ENCODE assay signal across 8 cellular contexts in the genomic region with DNA sequence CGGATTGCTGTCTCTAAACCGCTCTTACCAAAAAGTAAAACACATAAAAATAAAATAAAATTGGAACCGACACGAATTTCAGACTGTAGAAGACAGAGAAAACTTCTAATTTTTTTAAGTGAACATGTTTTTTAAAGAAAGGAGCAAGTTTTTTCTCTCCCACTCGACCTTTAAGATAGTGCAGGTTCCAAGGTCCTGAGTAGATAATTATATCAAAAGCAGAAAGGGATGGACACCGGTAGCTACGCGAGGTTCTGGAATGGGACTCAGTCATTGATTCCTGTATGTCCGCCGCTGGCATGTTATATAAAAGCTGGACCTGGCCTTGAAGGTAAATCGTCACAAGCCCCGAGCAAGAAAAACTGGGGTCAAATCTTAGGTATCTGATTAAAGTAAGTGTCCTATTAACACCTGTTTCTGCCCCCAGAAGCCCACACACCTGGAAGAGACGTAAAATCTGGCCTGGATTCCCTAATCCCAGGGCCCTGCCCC. TPM values are rescaled to one million over a fixed set of nuclear protein-coding genes. Genes with fewer than 3 reads are reported as not detected.
DNase-seq lines count a peak whose midpoint lies in the region; ATAC-seq and TF ChIP-seq lines count a peak whose summit lies in the region.

No MANE protein-coding gene starts in this region.

- H3K4me1 ChIP-seq in DOHH2 (ENCODE audit: control insufficient read depth, low read length) (peaks cover 28% of the 10 kb centered on the region), SJSA1 (replicated peaks) (peaks cover 22% of the 10 kb centered on the region), esophagus squamous epithelium (peaks cover 8 to 65% (median 14%) of the 10 kb centered on the region in 3 donors), psoas muscle (peaks cover 36% of the 10 kb centered on the region)

- peak overlapping the region; percentile 81 for H3K4me2 ChIP-seq in DOHH2 (ENCODE audit: low read length)

- no peak for TF ChIP-seq CTCF in DOHH2 (IDR thresholded peaks at IDR 0.05; ENCODE audit: low read depth, low read length, poor library complexity, severe bottlenecking)
- no peak for TF ChIP-seq CTCF in esophagus squamous epithelium (IDR thresholded peaks at IDR 0.05)
- no peak for TF ChIP-seq CTCF in psoas muscle (IDR thresholded peaks at IDR 0.05)

- H3K79me2 ChIP-seq in DOHH2 (ENCODE audit: control insufficient read depth, low read length), result peaks cover 83% of the 10 kb centered on the region

- H3K36me3 ChIP-seq in DOHH2 (ENCODE audit: control insufficient read depth, low read length) (peaks cover 22% of the 10 kb centered on the region; the same call in 1 of the 2 replicates), H7 (replicated peaks; ENCODE audit: control insufficient read depth, insufficient read depth, low read length) (no peaks in the 10 kb centered on the region), SJSA1 (peaks cover 4% of the 10 kb centered on the region; the same call in 1 of the 2 replicates), esophagus squamous epithelium (no peaks in the 10 kb centered on the region), psoas muscle (ENCODE audit: insufficient read depth in 1 of 2, low read depth in 1 of 2) (no peaks in the 10 kb centered on the region)

- no peak for TF ChIP-seq POLR2A in esophagus squamous epithelium (IDR thresholded peaks at IDR 0.05)

- peaks cover 13% of the 10 kb centered on the region for H3F3A ChIP-seq in DOHH2 (ENCODE audit: control insufficient read depth, insufficient read depth)

- ATAC-seq in psoas muscle, result peak; percentile 0 to 14 (median 6)

- H4K20me1 ChIP-seq in DOHH2 (ENCODE audit: control insufficient read depth, insufficient read depth, low read depth, low read length), result peaks cover 13% of the 10 kb centered on the region

- intact Hi-C loops in esophagus squamous epithelium (cut with DNase I), result no loop called here
- intact Hi-C loops in psoas muscle (cut with DNase I), result no loop called here

- H3K9me3 ChIP-seq in DOHH2 (ENCODE audit: control insufficient read depth, insufficient read depth, low read length) (no peaks in the 10 kb centered on the region), SJSA1 (replicated peaks) (no peaks in the 10 kb centered on the region), esophagus squamous epithelium (no peaks in the 10 kb centered on the region), psoas muscle (no peaks in the 10 kb centered on the region)

- H3K4me3 ChIP-seq in DOHH2 (ENCODE audit: low read length) (peak overlapping the region; percentile 77), H7 (ENCODE audit: insufficient read depth, low read depth, low read length) (peak overlapping the region; percentile 87), SJSA1 (peak overlapping the region; percentile 60), esophagus squamous epithelium (peak overlapping the region; percentile 90 to 95 (median 94)), psoas muscle (peak overlapping the region; percentile 90)

- H3K27ac ChIP-seq in DOHH2 (ENCODE audit: low read depth, low read length), result peak overlapping the region; percentile 68
- peak overlapping the region; percentile 77 for H3K27ac ChIP-seq in SJSA1
- H3K27ac ChIP-seq in esophagus squamous epithelium, result peak overlapping the region; percentile 99
- peak overlapping the region; percentile 97 for H3K27ac ChIP-seq in psoas muscle

- DNase-seq in H7 (no peak), SJSA1 (ENCODE audit: low read depth in 1 of 2, low spot score in 2 of 2) (no peak), esophagus squamous epithelium (lab: John Stamatoyannopoulos, UW) (no peak), psoas muscle (no peak), hypothalamus (lab: John Stamatoyannopoulos, UW) (no peak), AG20443 (ENCODE audit: low spot score) (no peak), COLO668 (lab: John Stamatoyannopoulos, UW; ENCODE audit: unreplicated experiment) (no peak)

- 1 to 2% methylated on average over 13 of the region's 13 CpGs for WGBS in esophagus squamous epithelium, 2 donors
- 0 to 1% (median 1%) methylated on average over 13 of the region's 13 CpGs for WGBS in psoas muscle, 3 donors

- H3K27me3 ChIP-seq in DOHH2 (ENCODE audit: control insufficient read depth, low read length) (no peaks in the 10 kb centered on the region), H7 (ENCODE audit: control insufficient read depth, insufficient read depth, low read length) (no peaks in the 10 kb centered on the region), SJSA1 (replicated peaks) (no peaks in the 10 kb centered on the region), esophagus squamous epithelium (no peaks in the 10 kb centered on the region), psoas muscle (ENCODE audit: insufficient read depth in 3 of 3, low read length in 2 of 3) (no peaks in the 10 kb centered on the region)

- no peaks in the 10 kb centered on the region for H3K9me2 ChIP-seq in DOHH2 (replicated peaks; ENCODE audit: control insufficient read depth, low read length)

RNA-seq across cellular contexts. Expression of a gene that starts 0.5 kb away (rescaled TPM):
- total RNA-seq in H7 (2014; rRNA removed; shearing (Covaris generic)), result 71.7 and 74.0 TPM in 2 replicates
- 38.5 and 52.3 TPM in 2 replicates for total RNA-seq in SJSA1 (2014; rRNA removed; shearing (Covaris generic))
- total RNA-seq in esophagus squamous epithelium, result 10 to 100 TPM; 11.0 to 25.1 (median 17.6) TPM
- 100 to 1,000 TPM in 3 of 4 donors, 10 to 100 TPM in 1; 64.5 to 134 (median 112) TPM for total RNA-seq in psoas muscle
- 10 to 100 TPM; 87.7 to 95.3 (median 89.1) TPM for polyA plus RNA-seq in psoas muscle

RNA-seq across cellular contexts. Expression of a gene that starts 0.8 kb away (rescaled TPM):
- total RNA-seq in H7 (2014; rRNA removed; shearing (Covaris generic)), result 15.8 and 27.6 TPM in 2 replicates
- 4.6 and 5.8 TPM in 2 replicates for total RNA-seq in SJSA1 (2014; rRNA removed; shearing (Covaris generic))
- total RNA-seq in esophagus squamous epithelium (10 to 100 TPM in 1 of 4 donors, 1 to 10 TPM in 3; 5.8 to 12.6 (median 8.8) TPM), psoas muscle (10 to 100 TPM in 1 of 4 donors, 1 to 10 TPM in 3; 3.7 to 10.8 (median 4.4) TPM)
- 1 to 10 TPM; 2.3 to 5.6 (median 2.6) TPM for polyA plus RNA-seq in psoas muscle
